ENCODE assay signal across 8 cellular contexts in the genomic region with DNA sequence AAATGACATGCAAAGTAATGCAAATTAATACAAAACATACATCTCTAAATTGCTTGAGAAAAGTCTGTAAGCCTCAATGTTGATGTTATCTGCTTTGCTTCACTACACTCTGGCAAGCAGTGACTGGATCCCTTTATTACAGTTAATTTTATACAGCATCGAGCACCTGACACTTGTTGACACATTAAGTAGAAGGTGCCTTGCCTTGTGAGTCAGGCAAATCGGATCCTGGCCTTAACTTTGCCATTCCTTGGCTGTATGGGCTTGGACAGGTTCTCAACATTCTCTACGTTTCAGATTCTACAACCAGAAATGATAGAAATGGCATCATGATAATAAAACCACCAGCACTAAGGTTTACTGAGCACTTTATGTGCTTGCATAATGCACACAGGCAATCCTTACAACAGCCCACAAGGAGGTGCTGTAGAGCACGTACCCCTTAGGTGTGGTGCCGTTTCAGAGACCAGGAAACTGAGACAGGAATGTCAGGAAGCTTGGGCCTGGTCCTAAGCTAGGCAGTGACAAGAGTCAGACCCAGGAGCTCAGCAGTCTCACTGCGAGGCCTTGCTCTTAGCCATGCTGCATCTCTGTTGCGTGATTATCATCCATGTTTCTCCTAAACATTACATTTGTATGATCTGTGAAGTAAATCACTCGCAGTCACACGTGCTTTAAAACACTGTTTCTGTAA. TPM values are rescaled to one million over a fixed set of nuclear protein-coding genes. Genes with fewer than 3 reads are reported as not detected.
DNase-seq lines count a peak whose midpoint lies in the region; ATAC-seq and TF ChIP-seq lines count a peak whose summit lies in the region.

No MANE protein-coding gene starts in this region.

- 57% methylated on average over 9 of the region's 9 CpGs for WGBS in liver

- H3K4me3 Mint-ChIP-seq in activated B cell treated with CpG ODN at 0.5 μM for 24 hours (no peak overlapping the region), chondrocyte (ENCODE audit: unreplicated experiment) (no peak overlapping the region), mesothelial cell of epicardium (no peak overlapping the region)
- H3K4me3 Mint-ChIP-seq in stimulated activated naive CD8-positive, alpha-beta T cell treated with anti-CD3 and anti-CD28 coated beads, Interleukin-15, amount 100 ng/mL, for 72 hours = peak overlapping the region; percentile 82 to 87

- CTCF ChIA-PET in activated B cell treated with CpG ODN at 0.5 μM for 24 hours (lab: Charles Lee) = interaction anchor here (1.0 to 1.9 kb wide), 5 partner anchors 10 to 1203 kb away, joined by 3 to 8 read pairs (median 4); no protein-coding TSS in a partner anchor

- H3K27me3 Mint-ChIP-seq in activated B cell treated with CpG ODN at 0.5 μM for 24 hours (peaks cover 43% of the 10 kb centered on the region), chondrocyte (ENCODE audit: low read depth) (no peaks in the 10 kb centered on the region), mesothelial cell of epicardium (ENCODE audit: low read depth) (peaks cover 25% of the 10 kb centered on the region)
- H3K27me3 Mint-ChIP-seq in stimulated activated naive CD8-positive, alpha-beta T cell treated with anti-CD3 and anti-CD28 coated beads, Interleukin-15, amount 100 ng/mL, for 72 hours = no peaks in the 10 kb centered on the region

- H3K9me3 ChIP-seq in liver (ENCODE audit: control insufficient read depth in 4 of 4, low read length in 3 of 4) = no peaks in the 10 kb centered on the region

- H3K9me3 Mint-ChIP-seq in activated B cell treated with CpG ODN at 0.5 μM for 24 hours = no peaks in the 10 kb centered on the region
- no peaks in the 10 kb centered on the region for H3K9me3 Mint-ChIP-seq in chondrocyte (ENCODE audit: low read depth)
- H3K9me3 Mint-ChIP-seq in stimulated activated naive CD8-positive, alpha-beta T cell treated with anti-CD3 and anti-CD28 coated beads, Interleukin-15, amount 100 ng/mL, for 72 hours = no peaks in the 10 kb centered on the region
- H3K9me3 Mint-ChIP-seq in mesothelial cell of epicardium = peaks cover 5% of the 10 kb centered on the region

- no peaks in the 10 kb centered on the region for H3K27me3 ChIP-seq in liver (ENCODE audit: control insufficient read depth in 4 of 4, insufficient read depth in 4 of 4, low read length in 3 of 4)

- H3K4me1 ChIP-seq in liver (ENCODE audit: control insufficient read depth in 4 of 4, insufficient read depth in 4 of 4, low read length in 3 of 4) = peaks cover 3 to 17% (median 11%) of the 10 kb centered on the region in 4 donors

- peak; percentile 15 for DNase-seq in NCI-H1105 treated with DMSO at 0.1 percent for 48 hours (lab: John Stamatoyannopoulos, UW)
- DNase-seq in NCI-H1105 (lab: John Stamatoyannopoulos, UW) = no peak
- peak; percentile 78 for DNase-seq in NCI-H1048 (lab: John Stamatoyannopoulos, UW)
- no peak for DNase-seq in activated B cell treated with CpG ODN at 0.5 μM for 24 hours
- DNase-seq in chondrocyte (ENCODE audit: low spot score) = no peak
- DNase-seq in stimulated activated naive CD8-positive, alpha-beta T cell treated with anti-CD3 and anti-CD28 coated beads, Interleukin-15, amount 100 ng/mL, for 72 hours = peak; percentile 45 to 58
- DNase-seq in mesothelial cell of epicardium (ENCODE audit: low spot score in 2 of 2, unreplicated experiment in 2 of 2) = no peak

- no peak overlapping the region for H3K27ac ChIP-seq in liver (ENCODE audit: low read depth in 1 of 2, low read length in 2 of 2)

- H3K27ac Mint-ChIP-seq in activated B cell treated with CpG ODN at 0.5 μM for 24 hours (no peak overlapping the region), chondrocyte (ENCODE audit: unreplicated experiment) (no peak overlapping the region), mesothelial cell of epicardium (no peak overlapping the region)
- H3K27ac Mint-ChIP-seq in stimulated activated naive CD8-positive, alpha-beta T cell treated with anti-CD3 and anti-CD28 coated beads, Interleukin-15, amount 100 ng/mL, for 72 hours = no peak overlapping the region

- H3K36me3 ChIP-seq in liver (ENCODE audit: control insufficient read depth in 4 of 4, insufficient read depth in 3 of 4, low read depth in 1 of 4, low read length in 3 of 4) = no peaks in the 10 kb centered on the region

- intact Hi-C loops in activated B cell treated with CpG ODN at 0.5 μM for 24 hours (cut with micrococcal nuclease) = loop anchor here (1.0 to 10.0 kb wide), 5 partner anchors 185 to 1207 kb away; a partner anchor contains a TSS

- H3K4me1 Mint-ChIP-seq in activated B cell treated with CpG ODN at 0.5 μM for 24 hours (peaks cover 10% of the 10 kb centered on the region), chondrocyte (ENCODE audit: low read depth) (peaks cover 53% of the 10 kb centered on the region), mesothelial cell of epicardium (peaks cover 40% of the 10 kb centered on the region)
- H3K4me1 Mint-ChIP-seq in stimulated activated naive CD8-positive, alpha-beta T cell treated with anti-CD3 and anti-CD28 coated beads, Interleukin-15, amount 100 ng/mL, for 72 hours = peaks cover 81% of the 10 kb centered on the region

- no peak overlapping the region for H3K9ac ChIP-seq in liver (ENCODE audit: low read depth in 1 of 2, low read length in 2 of 2)

- TF ChIP-seq CTCF in activated B cell treated with CpG ODN at 0.5 μM for 24 hours (IDR thresholded peaks at IDR 0.05) (no peak), chondrocyte (IDR thresholded peaks at IDR 0.05) (peak; percentile 84), liver (IDR thresholded peaks at IDR 0.05; ENCODE audit: low read depth, low read length, missing input control) (peak; percentile 84), mesothelial cell of epicardium (IDR thresholded peaks at IDR 0.05; ENCODE audit: unreplicated experiment) (no peak)

- no peak overlapping the region for H3K4me3 ChIP-seq in liver (ENCODE audit: low read depth in 1 of 3, low read length in 3 of 3)

- peak; percentile 37 for ATAC-seq in activated B cell treated with CpG ODN at 0.5 μM for 24 hours (ENCODE audit: low read depth)
- no peak for ATAC-seq in stimulated activated naive CD8-positive, alpha-beta T cell treated with anti-CD3 and anti-CD28 coated beads, Interleukin-15, amount 100 ng/mL, for 72 hours

- POLR2A ChIA-PET in activated B cell treated with CpG ODN at 0.5 μM for 24 hours (lab: Charles Lee) = no interaction called here

- H3K36me3 Mint-ChIP-seq in activated B cell treated with CpG ODN at 0.5 μM for 24 hours (ENCODE audit: low read depth) = no peaks in the 10 kb centered on the region
- peaks cover 14% of the 10 kb centered on the region for H3K36me3 Mint-ChIP-seq in chondrocyte (ENCODE audit: low read depth)
- H3K36me3 Mint-ChIP-seq in mesothelial cell of epicardium = peaks cover 2% of the 10 kb centered on the region

- TF ChIP-seq RAD21 in liver (IDR thresholded peaks at IDR 0.05) = peak; percentile 75 to 92

TF ChIP-seq in liver, 16 proteins besides CTCF, POLR2A, EP300 and RAD21:
- TF ChIP-seq RXRA (IDR thresholded peaks at IDR 0.05) (peak in 1 of 2 donors; percentile 29), HNF4A (conservative IDR thresholded peaks at IDR 0.05) (no peak)

RNA-seq across cellular contexts. Expression of a gene that starts 2.6 kb away (rescaled TPM):
- total RNA-seq in activated B cell treated with CpG ODN at 0.5 μM for 24 hours (not detected in 2 replicates), chondrocyte (0.65 to 2.6 TPM (median 2.6 TPM) in 3 replicates), liver (1 to 10 TPM in 1 of 2 donors, under 1 TPM in 1; 0.51 to 1.3 TPM), mesothelial cell of epicardium (1.7 to 1.9 TPM (median 1.8 TPM) in 3 replicates)
- polyA plus RNA-seq in liver = under 1 TPM; 0.25 to 0.26 TPM

Comparison
In these comparisons a context has a peak if more than half of its experiments do, and no peak if none do; other contexts are left out.
1. DNase-seq: peak in NCI-H1105 treated with DMSO at 0.1 percent for 48 hours (single experiment), NCI-H1048 (single experiment) and stimulated activated naive CD8-positive, alpha-beta T cell treated with anti-CD3 and anti-CD28 coated beads, Interleukin-15, amount 100 ng/mL, for 72 hours (2 of 2); none in NCI-H1105 (single experiment), activated B cell treated with CpG ODN at 0.5 μM for 24 hours (single experiment), chondrocyte (single experiment) and mesothelial cell of epicardium (0 of 2).
2. H3K4me3 Mint-ChIP-seq: peak in stimulated activated naive CD8-positive, alpha-beta T cell treated with anti-CD3 and anti-CD28 coated beads, Interleukin-15, amount 100 ng/mL, for 72 hours (2 of 2); none in activated B cell treated with CpG ODN at 0.5 μM for 24 hours (single experiment), chondrocyte (single experiment) and mesothelial cell of epicardium (single experiment).
3. CTCF ChIP-seq: peak in chondrocyte (single experiment) and liver (single experiment); none in activated B cell treated with CpG ODN at 0.5 μM for 24 hours (single experiment) and mesothelial cell of epicardium (single experiment).